ENCODE assay signal across 1 cellular context in genomic region chr1:236845830-236846229, GRCh38.
TF ChIP-seq lines count a peak whose summit lies in the region.

No MANE protein-coding gene starts in this region.

TF ChIP-seq in HepG2, 621 proteins besides CTCF, POLR2A, EP300 and RAD21 (continued from another document and continues in another):
- TF ChIP-seq ELK4 (CRISPR knock-in tag; IDR thresholded peaks at IDR 0.05; ENCODE audit: borderline replicate concordance) = no peak
- TF ChIP-seq SMARCE1 (IDR thresholded peaks at IDR 0.05; ENCODE audit: borderline replicate concordance) = no peak
- no peak for TF ChIP-seq ZNF816 (CRISPR knock-in tag; IDR thresholded peaks at IDR 0.05; ENCODE audit: borderline replicate concordance)
- TF ChIP-seq ZBTB10 (CRISPR knock-in tag; IDR thresholded peaks at IDR 0.05; ENCODE audit: borderline replicate concordance) = no peak
- no peak for TF ChIP-seq ZNF407 (CRISPR knock-in tag; IDR thresholded peaks at IDR 0.05; ENCODE audit: not compliant biosample characterization)
- no peak for TF ChIP-seq ZFY (CRISPR knock-in tag; IDR thresholded peaks at IDR 0.05)
- TF ChIP-seq NFKBIZ (CRISPR knock-in tag; IDR thresholded peaks at IDR 0.05) = no peak
- no peak for TF ChIP-seq ZNF556 (CRISPR knock-in tag; IDR thresholded peaks at IDR 0.05; ENCODE audit: borderline replicate concordance)
- no peak for TF ChIP-seq ZNF354B (CRISPR knock-in tag; IDR thresholded peaks at IDR 0.05)
- no peak for TF ChIP-seq HES4 (CRISPR knock-in tag; IDR thresholded peaks at IDR 0.05; ENCODE audit: borderline replicate concordance)
- TF ChIP-seq ZNF205 (CRISPR knock-in tag; IDR thresholded peaks at IDR 0.05) = no peak
- TF ChIP-seq HCFC1 (IDR thresholded peaks at IDR 0.05; ENCODE audit: low read depth, low read length) = no peak
- TF ChIP-seq ZNF496 (CRISPR knock-in tag; IDR thresholded peaks at IDR 0.05; ENCODE audit: insufficient replicate concordance) = no peak
- TF ChIP-seq ZFP91 (CRISPR knock-in tag; IDR thresholded peaks at IDR 0.05; ENCODE audit: borderline replicate concordance) = no peak
- TF ChIP-seq ATAD3A (CRISPR knock-in tag; IDR thresholded peaks at IDR 0.05) = no peak
- TF ChIP-seq ZNF543 (CRISPR knock-in tag; IDR thresholded peaks at IDR 0.05) = no peak
- TF ChIP-seq NR2F6 (IDR thresholded peaks at IDR 0.05) = no peak
- peak; percentile 8; the same call in 1 of the 2 replicates for TF ChIP-seq NR2F6 (CRISPR knock-in tag; IDR thresholded peaks at IDR 0.05)
- TF ChIP-seq MAZ (IDR thresholded peaks at IDR 0.05; ENCODE audit: borderline replicate concordance, low read depth, low read length) = no peak
- TF ChIP-seq MAZ (CRISPR knock-in tag; IDR thresholded peaks at IDR 0.05; ENCODE audit: low read depth) = no peak
- TF ChIP-seq CERS6 (CRISPR knock-in tag; IDR thresholded peaks at IDR 0.05) = no peak
- TF ChIP-seq SRSF1 (optimal IDR thresholded peaks at IDR 0.05; ENCODE audit: low read depth, low read length) = no peak
- no peak for TF ChIP-seq GTF2F1 (IDR thresholded peaks at IDR 0.05; ENCODE audit: low read length)
- TF ChIP-seq ZNF678 (CRISPR knock-in tag; IDR thresholded peaks at IDR 0.05) = no peak
- no peak for TF ChIP-seq SUZ12 (IDR thresholded peaks at IDR 0.05; ENCODE audit: low read depth, low read length)
- TF ChIP-seq ZNF33A (CRISPR knock-in tag; IDR thresholded peaks at IDR 0.05; ENCODE audit: borderline replicate concordance) = no peak
- no peak for TF ChIP-seq TEAD3 (CRISPR knock-in tag; optimal IDR thresholded peaks at IDR 0.05; ENCODE audit: borderline replicate concordance)
- no peak for TF ChIP-seq MTF2 (CRISPR knock-in tag; IDR thresholded peaks at IDR 0.05; ENCODE audit: borderline replicate concordance)
- TF ChIP-seq ZSCAN25 (CRISPR knock-in tag; IDR thresholded peaks at IDR 0.05) = no peak
- TF ChIP-seq KDM5B (CRISPR knock-in tag; IDR thresholded peaks at IDR 0.05; ENCODE audit: borderline replicate concordance) = no peak
- no peak for TF ChIP-seq ZNF709 (CRISPR knock-in tag; IDR thresholded peaks at IDR 0.05)
- 0 out of 2 replicates have a peak, but pooled peaks have one; percentile 31 for TF ChIP-seq FOXJ3 (CRISPR knock-in tag; IDR thresholded peaks at IDR 0.05; ENCODE audit: borderline replicate concordance)
- TF ChIP-seq NKX3-1 (CRISPR knock-in tag; IDR thresholded peaks at IDR 0.05) = no peak
- TF ChIP-seq SNAI1 (CRISPR knock-in tag; IDR thresholded peaks at IDR 0.05; ENCODE audit: borderline replicate concordance) = no peak
- peak; percentile 48 for TF ChIP-seq HNF4A (CRISPR knock-in tag; IDR thresholded peaks at IDR 0.05)
- TF ChIP-seq AGO2 (optimal IDR thresholded peaks at IDR 0.05; ENCODE audit: low read depth, low read length) = no peak
- no peak for TF ChIP-seq REST (IDR thresholded peaks at IDR 0.05; ENCODE audit: borderline replicate concordance in 1 of 2, low read depth in 1 of 2, low read length in 2 of 2)
- TF ChIP-seq ZNF841 (CRISPR knock-in tag; IDR thresholded peaks at IDR 0.05; ENCODE audit: borderline replicate concordance) = no peak
- TF ChIP-seq ZNF441 (CRISPR knock-in tag; IDR thresholded peaks at IDR 0.05; ENCODE audit: borderline replicate concordance) = no peak
- TF ChIP-seq PLRG1 (conservative IDR thresholded peaks at IDR 0.05) = no peak
- TF ChIP-seq ZNF530 (CRISPR knock-in tag; IDR thresholded peaks at IDR 0.05; ENCODE audit: low read depth) = no peak
- TF ChIP-seq HDAC1 (CRISPR knock-in tag; IDR thresholded peaks at IDR 0.05) = no peak
